Comparison of ENCODE assay signal across 1 cellular context in the genomic region with DNA sequence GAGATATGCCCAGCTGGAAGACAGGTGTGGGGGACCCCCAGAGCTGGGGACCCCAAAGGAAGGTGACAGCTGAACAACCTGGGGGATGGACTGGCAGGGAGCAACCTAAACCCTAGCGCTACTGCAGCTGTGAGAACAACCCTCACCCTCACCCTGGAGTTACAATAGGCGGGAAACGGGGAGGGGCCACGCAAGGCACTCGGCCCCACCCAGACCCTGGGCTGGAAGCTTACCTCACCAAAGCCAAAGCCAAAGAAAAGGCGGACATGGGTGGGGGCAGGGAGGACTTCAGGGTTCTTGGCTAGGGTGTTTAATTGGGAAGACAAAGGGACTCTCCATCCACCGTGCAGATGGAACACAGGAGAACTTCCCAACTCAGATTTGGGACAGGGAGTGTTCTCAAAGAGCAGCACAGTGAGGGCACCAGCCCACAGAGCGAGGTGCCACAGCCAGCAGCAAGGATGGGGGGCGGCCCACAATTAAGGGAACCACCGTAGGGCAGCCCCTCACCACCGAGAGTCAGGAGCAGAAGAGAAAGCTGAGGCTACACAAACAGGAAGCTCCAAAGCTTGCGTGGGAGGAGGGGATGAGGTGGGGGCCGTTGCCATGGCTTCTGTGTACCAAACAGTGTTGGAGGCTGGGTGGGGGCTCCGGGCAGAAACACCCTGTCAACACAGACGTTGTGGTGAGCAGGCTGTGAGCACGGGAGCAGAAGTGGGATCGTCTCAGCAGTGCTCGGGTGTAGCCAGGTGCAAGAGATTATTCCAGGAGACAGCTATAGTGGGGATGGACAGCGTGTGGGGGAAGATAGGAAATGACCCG.
A peak's percentile ranks its signal among the peaks of the same experiment; 100 is the strongest.
TF ChIP-seq lines count a peak whose summit lies in the region.

No MANE protein-coding gene starts in this region.

TF ChIP-seq in A549, 52 proteins besides CTCF, POLR2A, EP300 and RAD21 (continued from another document):
- TF ChIP-seq, protein P1, sequence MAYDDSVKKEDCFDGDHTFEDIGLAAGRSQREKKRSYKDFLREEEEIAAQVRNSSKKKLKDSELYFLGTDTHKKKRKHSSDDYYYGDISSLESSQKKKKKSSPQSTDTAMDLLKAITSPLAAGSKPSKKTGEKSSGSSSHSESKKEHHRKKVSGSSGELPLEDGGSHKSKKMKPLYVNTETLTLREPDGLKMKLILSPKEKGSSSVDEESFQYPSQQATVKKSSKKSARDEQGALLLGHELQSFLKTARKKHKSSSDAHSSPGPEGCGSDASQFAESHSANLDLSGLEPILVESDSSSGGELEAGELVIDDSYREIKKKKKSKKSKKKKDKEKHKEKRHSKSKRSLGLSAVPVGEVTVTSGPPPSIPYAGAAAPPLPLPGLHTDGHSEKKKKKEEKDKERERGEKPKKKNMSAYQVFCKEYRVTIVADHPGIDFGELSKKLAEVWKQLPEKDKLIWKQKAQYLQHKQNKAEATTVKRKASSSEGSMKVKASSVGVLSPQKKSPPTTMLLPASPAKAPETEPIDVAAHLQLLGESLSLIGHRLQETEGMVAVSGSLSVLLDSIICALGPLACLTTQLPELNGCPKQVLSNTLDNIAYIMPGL (CRISPR knock-in tag; IDR thresholded peaks at IDR 0.05; ENCODE audit: borderline replicate concordance): no peak
- no peak for TF ChIP-seq BHLHE40 (IDR thresholded peaks at IDR 0.05; ENCODE audit: low read depth, low read length)
- no peak for TF ChIP-seq ESRRA (IDR thresholded peaks at IDR 0.05; ENCODE audit: borderline replicate concordance, low read length)
- 0 out of 5 replicates have a peak, but pooled peaks of 1 of the 2 experiments have one; percentile 11 for TF ChIP-seq JUN (IDR thresholded peaks at IDR 0.05)
- TF ChIP-seq HOXA7 (CRISPR knock-in tag; IDR thresholded peaks at IDR 0.05): no peak
- no peak for TF ChIP-seq CHD2 (IDR thresholded peaks at IDR 0.05; ENCODE audit: low read length, partially characterized antibody)
- no peak for TF ChIP-seq JUNB (IDR thresholded peaks at IDR 0.05)
- no peak for TF ChIP-seq GATA3 (IDR thresholded peaks at IDR 0.05; ENCODE audit: borderline replicate concordance)
- TF ChIP-seq SMC3 (IDR thresholded peaks at IDR 0.05): no peak
- TF ChIP-seq PHF8 (IDR thresholded peaks at IDR 0.05; ENCODE audit: borderline replicate concordance, low read depth): no peak
- no peak for TF ChIP-seq CBX8 (IDR thresholded peaks at IDR 0.05)
- no peak for TF ChIP-seq CEBPB (IDR thresholded peaks at IDR 0.05)
- TF ChIP-seq, protein P2, sequence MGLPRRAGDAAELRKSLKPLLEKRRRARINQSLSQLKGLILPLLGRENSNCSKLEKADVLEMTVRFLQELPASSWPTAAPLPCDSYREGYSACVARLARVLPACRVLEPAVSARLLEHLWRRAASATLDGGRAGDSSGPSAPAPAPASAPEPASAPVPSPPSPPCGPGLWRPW (IDR thresholded peaks at IDR 0.05): no peak
- TF ChIP-seq FOSB (CRISPR knock-in tag; IDR thresholded peaks at IDR 0.05): peak; percentile 77; the same call in 1 of the 2 replicates
- no peak for TF ChIP-seq HEYL (CRISPR knock-in tag; IDR thresholded peaks at IDR 0.05)
- TF ChIP-seq ZFP36 (IDR thresholded peaks at IDR 0.05; ENCODE audit: borderline replicate concordance, partially characterized antibody): no peak
- TF ChIP-seq, protein P3, sequence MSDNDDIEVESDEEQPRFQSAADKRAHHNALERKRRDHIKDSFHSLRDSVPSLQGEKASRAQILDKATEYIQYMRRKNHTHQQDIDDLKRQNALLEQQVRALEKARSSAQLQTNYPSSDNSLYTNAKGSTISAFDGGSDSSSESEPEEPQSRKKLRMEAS (IDR thresholded peaks at IDR 0.05): peak; percentile 20; the same call in 1 of the 2 replicates
- no peak for TF ChIP-seq TP53 (CRISPR knock-in tag; IDR thresholded peaks at IDR 0.05)
- TF ChIP-seq RNF2 (IDR thresholded peaks at IDR 0.05; ENCODE audit: borderline replicate concordance, low read depth): no peak
- no peak for TF ChIP-seq HOXB5 (CRISPR knock-in tag; IDR thresholded peaks at IDR 0.05)
- TF ChIP-seq, protein P4, sequence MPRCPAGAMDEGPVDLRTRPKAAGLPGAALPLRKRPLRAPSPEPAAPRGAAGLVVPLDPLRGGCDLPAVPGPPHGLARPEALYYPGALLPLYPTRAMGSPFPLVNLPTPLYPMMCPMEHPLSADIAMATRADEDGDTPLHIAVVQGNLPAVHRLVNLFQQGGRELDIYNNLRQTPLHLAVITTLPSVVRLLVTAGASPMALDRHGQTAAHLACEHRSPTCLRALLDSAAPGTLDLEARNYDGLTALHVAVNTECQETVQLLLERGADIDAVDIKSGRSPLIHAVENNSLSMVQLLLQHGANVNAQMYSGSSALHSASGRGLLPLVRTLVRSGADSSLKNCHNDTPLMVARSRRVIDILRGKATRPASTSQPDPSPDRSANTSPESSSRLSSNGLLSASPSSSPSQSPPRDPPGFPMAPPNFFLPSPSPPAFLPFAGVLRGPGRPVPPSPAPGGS (IDR thresholded peaks at IDR 0.05): no peak
- TF ChIP-seq, protein P5, sequence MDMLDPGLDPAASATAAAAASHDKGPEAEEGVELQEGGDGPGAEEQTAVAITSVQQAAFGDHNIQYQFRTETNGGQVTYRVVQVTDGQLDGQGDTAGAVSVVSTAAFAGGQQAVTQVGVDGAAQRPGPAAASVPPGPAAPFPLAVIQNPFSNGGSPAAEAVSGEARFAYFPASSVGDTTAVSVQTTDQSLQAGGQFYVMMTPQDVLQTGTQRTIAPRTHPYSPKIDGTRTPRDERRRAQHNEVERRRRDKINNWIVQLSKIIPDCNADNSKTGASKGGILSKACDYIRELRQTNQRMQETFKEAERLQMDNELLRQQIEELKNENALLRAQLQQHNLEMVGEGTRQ (IDR thresholded peaks at IDR 0.05): no peak
- TF ChIP-seq ZC3H11A (IDR thresholded peaks at IDR 0.05): no peak
